ENCODE assay signal across 15 cellular contexts in genomic region chr9:134333234-134333873, GRCh38. TPM values are rescaled to one million over a fixed set of nuclear protein-coding genes. Genes with fewer than 3 reads are reported as not detected.
A peak's percentile ranks its signal among the peaks of the same experiment; 100 is the strongest.
DNase-seq lines count a peak whose midpoint lies in the region; ATAC-seq and TF ChIP-seq lines count a peak whose summit lies in the region.
"Had no signal": no experiment of that assay in that cellular context is flagged by ENCODE, and none has a peak within 500 bp of the region (broad histone marks: within the 10 kb centered on the region; RNA-seq: fewer than 3 reads in every experiment).

No MANE protein-coding gene starts in this region.

- no peak for ATAC-seq in activated T-helper 17 cell treated with anti-CD3 and anti-CD28 coated beads, Interleukin-2, amount 50 U/mL, for 72 hours (replicated peaks)
- ATAC-seq in T-helper 17 cell: no peak
- no peak for ATAC-seq in GM21367 (IDR thresholded peaks at IDR 0.05; ENCODE audit: unreplicated experiment)
- ATAC-seq: WTC11 had no signal

- peaks cover 18% of the 10 kb centered on the region for H3K4me1 Mint-ChIP-seq in glutamatergic neuron (ENCODE audit: low read depth, unreplicated experiment)
- H3K4me1 Mint-ChIP-seq in activated T-helper 17 cell treated with anti-CD3 and anti-CD28 coated beads, Interleukin-2, amount 50 U/mL, for 72 hours: no peaks in the 10 kb centered on the region
- H3K4me1 Mint-ChIP-seq in T-helper 17 cell: peaks cover 7% of the 10 kb centered on the region

- H3K27ac ChIP-seq in neutrophil: peak overlapping the region; percentile 16
- H3K27ac ChIP-seq in A673 (ENCODE audit: low read depth, low read length, poor library complexity, severe bottlenecking): no peak overlapping the region
- H3K27ac ChIP-seq: prostate gland had no signal

- H3K27me3 ChIP-seq in neutrophil: no peaks in the 10 kb centered on the region
- no peaks in the 10 kb centered on the region for H3K27me3 ChIP-seq in A673 (replicated peaks; ENCODE audit: insufficient read depth, low read depth, low read length, poor library complexity)

- peaks cover 6% of the 10 kb centered on the region for H3K9me3 Mint-ChIP-seq in glutamatergic neuron (ENCODE audit: unreplicated experiment)
- no peaks in the 10 kb centered on the region for H3K9me3 Mint-ChIP-seq in activated T-helper 17 cell treated with anti-CD3 and anti-CD28 coated beads, Interleukin-2, amount 50 U/mL, for 72 hours
- H3K9me3 Mint-ChIP-seq: H9, WTC11 had no signal

- DNase-seq in Caki2 (ENCODE audit: low read depth) (peak; percentile 53), SK-N-DZ (ENCODE audit: low spot score) (peak; percentile 75), glutamatergic neuron (peak; percentile 73), A673 (ENCODE audit: low spot score) (no peak), T-helper 17 cell (no peak)
- DNase-seq: H9; midbrain; NCI-H1436 treated with DMSO at 0.1 percent for 48 hours; NCI-H526 treated with DMSO at 0.1 percent for 48 hours; stimulated activated naive CD8-positive, alpha-beta T cell treated with anti-CD3 and anti-CD28 coated beads, Interleukin-15, Interleukin-2, amounts not matched to agents 100 U/mL and 50 U/mL, for 24 hours had no signal

- H3K36me3 ChIP-seq in neutrophil: peaks cover 4% of the 10 kb centered on the region
- no peaks in the 10 kb centered on the region for H3K36me3 ChIP-seq in A673 (ENCODE audit: insufficient read depth, low read length, poor library complexity, severe bottlenecking)
- H3K36me3 ChIP-seq: prostate gland had no signal

- H3K4me3 ChIP-seq in neutrophil (ENCODE audit: low read depth in 1 of 2, low read length in 1 of 2) (no peak overlapping the region), A673 (ENCODE audit: low read depth, low read length, poor library complexity, severe bottlenecking) (no peak overlapping the region)
- H3K4me3 ChIP-seq: prostate gland had no signal

- H3K4me3 Mint-ChIP-seq in glutamatergic neuron (ENCODE audit: unreplicated experiment) (no peak overlapping the region), T-helper 17 cell (no peak overlapping the region)
- no peak overlapping the region for H3K4me3 Mint-ChIP-seq in activated T-helper 17 cell treated with anti-CD3 and anti-CD28 coated beads, Interleukin-2, amount 50 U/mL, for 72 hours
- H3K4me3 Mint-ChIP-seq: H9, WTC11 had no signal

- no TSS peak for BruUV-seq in A673 (replicated peaks; lab: Mats Ljungman, UMichigan)

- peaks cover 10% of the 10 kb centered on the region for H3K27me3 Mint-ChIP-seq in glutamatergic neuron (ENCODE audit: unreplicated experiment)
- H3K27me3 Mint-ChIP-seq in activated T-helper 17 cell treated with anti-CD3 and anti-CD28 coated beads, Interleukin-2, amount 50 U/mL, for 72 hours: no peaks in the 10 kb centered on the region
- H3K27me3 Mint-ChIP-seq in T-helper 17 cell: no peaks in the 10 kb centered on the region

- H3K36me3 Mint-ChIP-seq in glutamatergic neuron (ENCODE audit: unreplicated experiment) (no peaks in the 10 kb centered on the region), T-helper 17 cell (ENCODE audit: low read depth) (no peaks in the 10 kb centered on the region)
- H3K36me3 Mint-ChIP-seq in activated T-helper 17 cell treated with anti-CD3 and anti-CD28 coated beads, Interleukin-2, amount 50 U/mL, for 72 hours (ENCODE audit: low read depth): no peaks in the 10 kb centered on the region
- H3K36me3 Mint-ChIP-seq: WTC11 had no signal

- POLR2A ChIA-PET in A673 (lab: Charles Lee; ENCODE audit: low non-redundant PET): no interaction called here

- H3K9me3 ChIP-seq in neutrophil (no peaks in the 10 kb centered on the region), A673 (ENCODE audit: low read depth, low read length, poor library complexity, severe bottlenecking) (no peaks in the 10 kb centered on the region), T-helper 17 cell (ENCODE audit: control insufficient read depth, low read length, poor library complexity, severe bottlenecking) (no peaks in the 10 kb centered on the region)
- H3K9me3 ChIP-seq: prostate gland had no signal

- H3K4me1 ChIP-seq in neutrophil (ENCODE audit: control insufficient read depth in 1 of 2, insufficient read depth in 1 of 2, low read depth in 1 of 2, low read length in 1 of 2) (peaks cover 36 to 84% of the 10 kb centered on the region in 2 experiments), A673 (ENCODE audit: insufficient read depth, low read length, poor library complexity, severe bottlenecking) (peaks cover 34% of the 10 kb centered on the region)

- H3K27ac Mint-ChIP-seq in glutamatergic neuron (ENCODE audit: unreplicated experiment) (no peak overlapping the region), T-helper 17 cell (no peak overlapping the region)
- no peak overlapping the region for H3K27ac Mint-ChIP-seq in activated T-helper 17 cell treated with anti-CD3 and anti-CD28 coated beads, Interleukin-2, amount 50 U/mL, for 72 hours
- H3K27ac Mint-ChIP-seq: WTC11 had no signal

- in situ Hi-C loops in Caki2 (cut with HindIII; ENCODE audit: low pct_unique_long_range_greater_than_20kb, low sequenced_read_pairs): no loop called here

- TF ChIP-seq CTCF in glutamatergic neuron (IDR thresholded peaks at IDR 0.05; ENCODE audit: partially characterized antibody, unreplicated experiment) (no peak), neutrophil (IDR thresholded peaks at IDR 0.05) (no peak), A673 (conservative IDR thresholded peaks at IDR 0.05; ENCODE audit: low read depth, low read length) (no peak)

- CTCF ChIA-PET in A673 (lab: Charles Lee): no interaction called here

- intact Hi-C loops in A673 (cut with micrococcal nuclease; ENCODE audit: unreplicated experiment): no loop called here

RNA-seq across cellular contexts. Expression of gene RXRA, which starts 7.1 kb away (rescaled TPM):
- total RNA-seq in Caki2 (2014; rRNA removed; shearing (Covaris generic); ENCODE audit: low replicate concordance): 20.6 and 27.4 TPM in 2 replicates
- 4.3 and 5.7 TPM in 2 replicates for polyA plus RNA-seq in SK-N-DZ (2014; cell fraction: cytosol; rRNA removed)
- polyA plus RNA-seq in SK-N-DZ (2014; cell fraction: nucleus; rRNA removed): 3.2 and 3.3 TPM in 2 replicates
- 20.5 TPM for total RNA-seq in glutamatergic neuron (ENCODE audit: unreplicated experiment)
- total RNA-seq in activated T-helper 17 cell treated with anti-CD3 and anti-CD28 coated beads, Interleukin-2, amount 50 U/mL, for 72 hours: 10 to 100 TPM in 1 of 2 donors, 1 to 10 TPM in 1; 4.2 to 41.6 TPM
- 50.7 and 54.1 TPM in 2 replicates for total RNA-seq in A673 (2021)
- total RNA-seq in T-helper 17 cell: 10 to 100 TPM in 1 of 2 donors, 1 to 10 TPM in 1; 7.5 to 10.6 TPM

Comparison
In these comparisons a context has a peak if more than half of its experiments do, and no peak if none do; other contexts are left out.
1. DNase-seq: peak in Caki2 (single experiment), SK-N-DZ (single experiment) and glutamatergic neuron (single experiment); none in A673 (single experiment) and T-helper 17 cell (0 of 3).